ENCODE assay signal across 8 cellular contexts in the genomic region with DNA sequence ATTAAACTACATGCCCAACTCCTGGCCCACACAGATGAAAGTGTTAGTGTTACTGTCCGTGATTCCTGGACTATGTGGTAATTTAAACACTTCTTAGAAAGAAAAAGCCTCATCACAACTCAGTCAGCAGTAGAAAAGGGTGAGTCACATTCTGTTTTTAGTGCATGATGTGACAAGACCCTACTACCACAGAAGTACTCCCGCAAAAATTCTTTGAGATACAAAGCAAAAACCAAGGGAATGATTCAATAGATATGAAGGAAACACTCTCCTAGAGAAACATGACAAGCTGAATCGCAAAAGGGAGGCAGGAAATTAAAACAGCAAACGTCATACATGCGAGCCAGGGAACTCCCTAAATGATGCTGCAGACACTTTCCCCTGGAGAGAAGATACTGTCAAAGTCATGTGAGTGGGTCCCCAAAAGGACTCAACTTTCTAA. TPM values are rescaled to one million over a fixed set of nuclear protein-coding genes. Genes with fewer than 3 reads are reported as not detected.
DNase-seq lines count a peak whose midpoint lies in the region; ATAC-seq and TF ChIP-seq lines count a peak whose summit lies in the region.

No MANE protein-coding gene starts in this region.

- WGBS in SK-N-SH (ENCODE audit: low lambda C conversion rate) = 49% methylated on average over 5 of the region's 5 CpGs
- 48 to 56% methylated on average over 5 of the region's 5 CpGs for WGBS in body of pancreas, 2 donors

- peaks cover 32% of the 10 kb centered on the region for H3K79me2 ChIP-seq in SK-N-SH (ENCODE audit: insufficient read depth)

- H2AFZ ChIP-seq in SK-N-SH (ENCODE audit: low read depth) = no peak overlapping the region

- ATAC-seq in GM21447 (IDR thresholded peaks at IDR 0.05; ENCODE audit: unreplicated experiment) (peak; percentile 20), body of pancreas (no peak)

- peaks cover 22% of the 10 kb centered on the region for H3F3A ChIP-seq in SK-N-SH (replicated peaks; ENCODE audit: insufficient read depth)

- intact Hi-C loops in body of pancreas (cut with DNase I) = no loop called here

- H3K27me3 ChIP-seq in SK-N-SH (ENCODE audit: insufficient read depth) = no peaks in the 10 kb centered on the region
- no peaks in the 10 kb centered on the region for H3K27me3 ChIP-seq in body of pancreas

- peak overlapping the region in 1 of 2 experiments; percentile 63; a peak in 2 of 4 replicates for H3K27ac ChIP-seq in SK-N-SH (ENCODE audit: low read depth in 2 of 2, low read length in 1 of 2)
- H3K27ac ChIP-seq in body of pancreas = peak overlapping the region in 1 of 4 donors; percentile 9

- TF ChIP-seq CTCF in SK-N-SH (IDR thresholded peaks at IDR 0.05) (no peak), body of pancreas (IDR thresholded peaks at IDR 0.05) (no peak)

- peaks cover 42% of the 10 kb centered on the region for H4K20me1 ChIP-seq in SK-N-SH (ENCODE audit: insufficient read depth)

- CTCF ChIA-PET in SK-N-SH (lab: Yijun Ruan, JAX) = no interaction called here

- H3K4me1 ChIP-seq in SK-N-SH (ENCODE audit: control insufficient read depth in 1 of 2, insufficient read depth in 2 of 2, low read depth in 1 of 2, low read length in 1 of 2) (peaks cover 4 to 5% of the 10 kb centered on the region in 2 experiments; a peak in 2 of 4 replicates), body of pancreas (peaks cover 30% of the 10 kb centered on the region)

- 0 out of 2 replicates have a peak overlapping the region, but pooled peaks have one; percentile 13 for H3K4me2 ChIP-seq in SK-N-SH

- no peak for TF ChIP-seq EP300 in SK-N-SH (IDR thresholded peaks at IDR 0.05; ENCODE audit: borderline replicate concordance in 1 of 2, low read depth in 1 of 2, low read length in 1 of 2)

- H3K9me2 ChIP-seq in SK-N-SH = no peaks in the 10 kb centered on the region

- POLR2A ChIA-PET in SK-N-SH (lab: Yijun Ruan, JAX) = no interaction called here

- no peak overlapping the region for H3K4me3 ChIP-seq in SK-N-SH (ENCODE audit: low read depth in 2 of 2, low read length in 1 of 2)
- H3K4me3 ChIP-seq in body of pancreas = no peak overlapping the region

- H3K36me3 ChIP-seq in SK-N-SH (replicated peaks in 1 of 2; ENCODE audit: control insufficient read depth in 1 of 2, insufficient read depth in 2 of 2, low read length in 1 of 2) (peaks cover 44 to 70% of the 10 kb centered on the region in 2 experiments), body of pancreas (replicated peaks in 1 of 2; ENCODE audit: insufficient read depth in 1 of 2, low read depth in 2 of 2) (peaks cover 14 to 33% of the 10 kb centered on the region in 2 donors)

- H3K9me3 ChIP-seq in SK-N-SH (no peaks in the 10 kb centered on the region), body of pancreas (no peaks in the 10 kb centered on the region)

- no peak for TF ChIP-seq POLR2A in body of pancreas (IDR thresholded peaks at IDR 0.05)

- TF ChIP-seq RAD21 in SK-N-SH (IDR thresholded peaks at IDR 0.05; ENCODE audit: low read length) = no peak

- DNase-seq in AG20443 (ENCODE audit: low spot score) (peak; percentile 85), SK-N-SH (no peak), iris pigment epithelial cell (ENCODE audit: low read depth) (peak; percentile 97), body of pancreas (no peak), NCI-H1417 (lab: John Stamatoyannopoulos, UW) (no peak)
- no peak for DNase-seq in stimulated activated CD4-positive, alpha-beta T cell treated with anti-CD3 and anti-CD28 coated beads, Interleukin-4, amount 100 ng/mL, for 1 hour
- no peak for DNase-seq in stimulated activated CD4-positive, alpha-beta T cell treated with anti-CD3 and anti-CD28 coated beads, Interleukin-2, amount 100 ng/mL, for 48 hours

- H3K9ac ChIP-seq in SK-N-SH = no peak overlapping the region; the same call in 1 of the 2 replicates

TF ChIP-seq in SK-N-SH, 30 proteins besides CTCF, POLR2A, EP300 and RAD21:
- TF ChIP-seq MEF2A (IDR thresholded peaks at IDR 0.05; ENCODE audit: borderline replicate concordance, low read depth) = peak; percentile 91
- TF ChIP-seq TAF1 (IDR thresholded peaks at IDR 0.05; ENCODE audit: borderline replicate concordance, low read depth, low read length) = no peak
- no peak for TF ChIP-seq TEAD4 (IDR thresholded peaks at IDR 0.05; ENCODE audit: borderline replicate concordance, insufficient read depth)
- TF ChIP-seq, protein P1, sequence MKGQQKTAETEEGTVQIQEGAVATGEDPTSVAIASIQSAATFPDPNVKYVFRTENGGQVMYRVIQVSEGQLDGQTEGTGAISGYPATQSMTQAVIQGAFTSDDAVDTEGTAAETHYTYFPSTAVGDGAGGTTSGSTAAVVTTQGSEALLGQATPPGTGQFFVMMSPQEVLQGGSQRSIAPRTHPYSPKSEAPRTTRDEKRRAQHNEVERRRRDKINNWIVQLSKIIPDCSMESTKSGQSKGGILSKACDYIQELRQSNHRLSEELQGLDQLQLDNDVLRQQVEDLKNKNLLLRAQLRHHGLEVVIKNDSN (IDR thresholded peaks at IDR 0.05; ENCODE audit: borderline replicate concordance, low read depth) = no peak
- TF ChIP-seq FOSL2 (IDR thresholded peaks at IDR 0.05; ENCODE audit: borderline replicate concordance, low read depth) = peak; percentile 49; the same call in 1 of the 2 replicates
- TF ChIP-seq CHD2 (IDR thresholded peaks at IDR 0.05; ENCODE audit: low read length, partially characterized antibody) = no peak
- peak; percentile 29; the same call in 1 of the 2 replicates for TF ChIP-seq JUND (IDR thresholded peaks at IDR 0.05)
TF ChIP-seq in SK-N-SH: peak in this region for 3.

RNA-seq across cellular contexts. Expression of a gene that starts 14.4 kb away (rescaled TPM):
- 15.4 and 15.8 TPM in 2 replicates for polyA plus RNA-seq in SK-N-SH (2012; rRNA removed)
- 12.8 and 15.4 TPM in 2 replicates for polyA plus RNA-seq in SK-N-SH (2012; cell fraction: cytosol; rRNA removed)
- 7.2 and 10.5 TPM in 2 replicates for polyA plus RNA-seq in SK-N-SH (2012; cell fraction: nucleus; rRNA removed)
- 10 to 100 TPM in 1 of 2 donors, 1 to 10 TPM in 1; 7.5 to 10.9 TPM for total RNA-seq in body of pancreas

RNA-seq across cellular contexts. Expression of a gene that starts 60.0 kb away (rescaled TPM):
- polyA plus RNA-seq in SK-N-SH (2012; rRNA removed) = 37.0 and 39.6 TPM in 2 replicates
- 27.5 and 32.6 TPM in 2 replicates for polyA plus RNA-seq in SK-N-SH (2012; cell fraction: cytosol; rRNA removed)
- 39.7 and 55.5 TPM in 2 replicates for polyA plus RNA-seq in SK-N-SH (2012; cell fraction: nucleus; rRNA removed)
- 10 to 100 TPM; 38.4 to 90.3 TPM for total RNA-seq in body of pancreas

Comparison
In these comparisons a context has a peak if more than half of its experiments do, and no peak if none do; other contexts are left out.
1. DNase-seq: peak in AG20443 (single experiment) and iris pigment epithelial cell (single experiment); none in SK-N-SH (single experiment), body of pancreas (0 of 4), stimulated activated CD4-positive, alpha-beta T cell treated with anti-CD3 and anti-CD28 coated beads, Interleukin-4, amount 100 ng/mL, for 1 hour (single experiment), NCI-H1417 (0 of 3) and stimulated activated CD4-positive, alpha-beta T cell treated with anti-CD3 and anti-CD28 coated beads, Interleukin-2, amount 100 ng/mL, for 48 hours (0 of 2).